Comparison of ENCODE assay signal across 8 cellular contexts in genomic region chr3:94062513-94063404, GRCh38. TPM values are rescaled to one million over a fixed set of nuclear protein-coding genes. Genes with fewer than 3 reads are reported as not detected.
DNase-seq lines count a peak whose midpoint lies in the region; ATAC-seq and TF ChIP-seq lines count a peak whose summit lies in the region.

Gene DHFR2 (minus strand): TSS chr3:94062916. CDS start chr3:94061511, 1,405 bp downstream.
Gene NSUN3 (plus strand): TSS chr3:94063061. CDS start chr3:94063127, 66 bp downstream.

- H3K18ac ChIP-seq in neuronal stem cell (ENCODE audit: low read length) = peak within 1 kb of the TSS; percentile 97

- no peak within 1 kb of the TSS for H3K23ac ChIP-seq in neuronal stem cell (ENCODE audit: low read depth, low read length, poor library complexity)

- peaks cover 0 to 34% of the 10 kb centered on the region in 2 donors for H3K36me3 ChIP-seq in gastroesophageal sphincter
- H3K36me3 ChIP-seq in neuronal stem cell (replicated peaks in 1 of 2; ENCODE audit: control insufficient read depth in 2 of 2, insufficient read depth in 2 of 2, low read length in 2 of 2) = peaks cover 0 to 49% of the 10 kb centered on the region in 2 donors
- peaks cover 0 to 12% (median 4%) of the 10 kb centered on the region in 5 donors for H3K36me3 ChIP-seq in subcutaneous abdominal adipose tissue (ENCODE audit: control insufficient read depth in 5 of 5, insufficient read depth in 5 of 5, low read length in 5 of 5)

- no peak within 1 kb of the TSS for H2BK12ac ChIP-seq in neuronal stem cell (ENCODE audit: low read length)

- peaks cover 2% of the 10 kb centered on the region for H3K79me1 ChIP-seq in neuronal stem cell (ENCODE audit: low read depth, low read length)

- no peaks in the 10 kb centered on the region; the same call in 1 of the 2 replicates for H3K27me3 Mint-ChIP-seq in HFFc6 (ENCODE audit: insufficient read depth)
- H3K27me3 Mint-ChIP-seq in activated naive CD4-positive, alpha-beta T cell treated with anti-CD3 and anti-CD28 coated beads for 36 hours (ENCODE audit: low read depth) = no peaks in the 10 kb centered on the region

- WGBS in gastroesophageal sphincter (ENCODE audit: low coverage in 1 of 2), 2 donors = 0 to 1% methylated on average over 12 to 13 of the region's 52 CpGs
- no CpG with 5 or more reads among the region's 52 CpGs for WGBS in neuronal stem cell (ENCODE audit: extremely low coverage in 2 of 2, insufficient read length in 2 of 2, insufficient replicate concordance in 1 of 2), 2 donors

- H3K4me1 ChIP-seq in gastroesophageal sphincter (peaks cover 0 to 37% (median 12%) of the 10 kb centered on the region in 3 donors), neuronal stem cell (ENCODE audit: control insufficient read depth in 2 of 2, insufficient read depth in 1 of 2, low read depth in 1 of 2, low read length in 2 of 2) (peaks cover 0 to 3% of the 10 kb centered on the region in 2 donors), subcutaneous abdominal adipose tissue (ENCODE audit: control insufficient read depth in 5 of 5, insufficient read depth in 5 of 5, low read length in 5 of 5) (peaks cover 0 to 26% (median 23%) of the 10 kb centered on the region in 5 donors)

- peak within 1 kb of the TSS; percentile 94 for H2BK5ac ChIP-seq in neuronal stem cell (ENCODE audit: low read length)

- ATAC-seq in gastroesophageal sphincter = peak; percentile 97

- H2BK120ac ChIP-seq in neuronal stem cell (ENCODE audit: low read depth, low read length) = no peak within 1 kb of the TSS

- H3K9me3 ChIP-seq in gastroesophageal sphincter (no peaks in the 10 kb centered on the region), neuronal stem cell (replicated peaks in 1 of 2; ENCODE audit: control insufficient read depth in 2 of 2, insufficient read depth in 1 of 2, low read depth in 1 of 2, low read length in 2 of 2) (peaks cover 0 to 6% of the 10 kb centered on the region in 2 donors), subcutaneous abdominal adipose tissue (ENCODE audit: control insufficient read depth in 5 of 5, low read length in 5 of 5) (no peaks in the 10 kb centered on the region)

- TF ChIP-seq CTCF in HFFc6 (IDR thresholded peaks at IDR 0.05) (no peak), gastroesophageal sphincter (IDR thresholded peaks at IDR 0.05) (no peak)

- no peaks in the 10 kb centered on the region for H3K27me3 ChIP-seq in gastroesophageal sphincter
- no peaks in the 10 kb centered on the region for H3K27me3 ChIP-seq in neuronal stem cell (ENCODE audit: control insufficient read depth in 3 of 3, insufficient read depth in 3 of 3, low read depth in 1 of 3, low read length in 3 of 3)
- H3K27me3 ChIP-seq in subcutaneous abdominal adipose tissue (ENCODE audit: control insufficient read depth in 5 of 5, insufficient read depth in 4 of 5, low read length in 5 of 5) = no peaks in the 10 kb centered on the region

- H4K8ac ChIP-seq in neuronal stem cell (ENCODE audit: low read depth, low read length) = peak within 1 kb of the TSS; percentile 82

- H3K36me3 Mint-ChIP-seq in HFFc6 (ENCODE audit: low read depth) = peaks cover 12% of the 10 kb centered on the region
- H3K36me3 Mint-ChIP-seq in activated naive CD4-positive, alpha-beta T cell treated with anti-CD3 and anti-CD28 coated beads for 36 hours (ENCODE audit: low read depth) = peaks cover 36% of the 10 kb centered on the region

- H2AFZ ChIP-seq in neuronal stem cell (ENCODE audit: low read length) = peak within 1 kb of the TSS; percentile 94

- peak within 1 kb of the TSS; percentile 90 to 95 (median 92) for H3K27ac ChIP-seq in gastroesophageal sphincter
- peak within 1 kb of the TSS; percentile 88 for H3K27ac ChIP-seq in neuronal stem cell (replicated peaks; ENCODE audit: low read length)
- peak within 1 kb of the TSS; percentile 90 for H3K27ac ChIP-seq in subcutaneous abdominal adipose tissue (ENCODE audit: low read depth, low read length)

- in situ Hi-C loops in SK-MEL-5 (cut with HindIII; ENCODE audit: low pct_unique_long_range_greater_than_20kb, low sequenced_read_pairs) = no loop called here

- peak within 1 kb of the TSS; percentile 66 to 76 for H3K4me3 ChIP-seq in gastroesophageal sphincter
- peak within 1 kb of the TSS; percentile 59 to 93 for H3K4me3 ChIP-seq in neuronal stem cell (ENCODE audit: low read length in 2 of 2)
- H3K4me3 ChIP-seq in subcutaneous abdominal adipose tissue (ENCODE audit: low read depth in 1 of 5, low read length in 5 of 5) = peak within 1 kb of the TSS; percentile 83 to 98 (median 86)

- H2BK15ac ChIP-seq in neuronal stem cell (ENCODE audit: low read length) = no peak within 1 kb of the TSS

- H3K4me3 Mint-ChIP-seq in HFFc6 = peak within 1 kb of the TSS; percentile 98
- peak within 1 kb of the TSS; percentile 95 for H3K4me3 Mint-ChIP-seq in activated naive CD4-positive, alpha-beta T cell treated with anti-CD3 and anti-CD28 coated beads for 36 hours

- TF ChIP-seq EP300 in gastroesophageal sphincter (IDR thresholded peaks at IDR 0.05) = no peak

- no peaks in the 10 kb centered on the region for H3K9me3 Mint-ChIP-seq in HFFc6
- H3K9me3 Mint-ChIP-seq in activated naive CD4-positive, alpha-beta T cell treated with anti-CD3 and anti-CD28 coated beads for 36 hours = peaks cover 5% of the 10 kb centered on the region

- peak in 1 of 2 donors; percentile 28 for TF ChIP-seq POLR2A in gastroesophageal sphincter (IDR thresholded peaks at IDR 0.05)

- H3K4me2 ChIP-seq in neuronal stem cell (ENCODE audit: insufficient read depth, low read length, poor library complexity, severe bottlenecking) = peak within 1 kb of the TSS; percentile 65

- H3K14ac ChIP-seq in neuronal stem cell (ENCODE audit: low read length) = no peak within 1 kb of the TSS

- DNase-seq in GM04504 (ENCODE audit: low read depth) = peak; percentile 98
- peak; percentile 98 for DNase-seq in HFFc6
- DNase-seq in NAMALWA (ENCODE audit: low spot score) = peak; percentile 99
- peak; percentile 98 for DNase-seq in SK-MEL-5 (ENCODE audit: low read depth, low spot score)
- peak; percentile 88 for DNase-seq in activated naive CD4-positive, alpha-beta T cell treated with anti-CD3 and anti-CD28 coated beads for 36 hours
- peak; percentile 95 for DNase-seq in neuronal stem cell (ENCODE audit: low spot score)

- CTCF ChIA-PET in activated naive CD4-positive, alpha-beta T cell treated with anti-CD3 and anti-CD28 coated beads for 36 hours (lab: Charles Lee) = interaction anchor here (1.0 to 1.8 kb wide), 6 partner anchors 8 to 59 kb away, joined by 3 to 6 read pairs (median 4); no protein-coding TSS in a partner anchor

- peak within 1 kb of the TSS; percentile 7 for H2AK5ac ChIP-seq in neuronal stem cell (ENCODE audit: low read depth, low read length)

- H3K4me1 Mint-ChIP-seq in HFFc6 (ENCODE audit: low read depth) = peaks cover 40% of the 10 kb centered on the region
- H3K4me1 Mint-ChIP-seq in activated naive CD4-positive, alpha-beta T cell treated with anti-CD3 and anti-CD28 coated beads for 36 hours (ENCODE audit: low read depth) = peaks cover 59% of the 10 kb centered on the region

- H3K27ac Mint-ChIP-seq in HFFc6 = peak within 1 kb of the TSS; percentile 100
- peak within 1 kb of the TSS; percentile 99 for H3K27ac Mint-ChIP-seq in activated naive CD4-positive, alpha-beta T cell treated with anti-CD3 and anti-CD28 coated beads for 36 hours

- H3K9ac ChIP-seq in neuronal stem cell (ENCODE audit: low read depth, low read length, poor library complexity) (peak within 1 kb of the TSS; percentile 70), subcutaneous abdominal adipose tissue (ENCODE audit: low read length in 5 of 5) (peak within 1 kb of the TSS; percentile 66 to 92 (median 81))

- H4K91ac ChIP-seq in neuronal stem cell (ENCODE audit: low read depth, low read length, poor library complexity) = no peak within 1 kb of the TSS

- intact Hi-C loops in activated naive CD4-positive, alpha-beta T cell treated with anti-CD3 and anti-CD28 coated beads for 36 hours (cut with micrococcal nuclease) = loop anchor here (1.0 to 2.0 kb wide), 3 partner anchors 26 to 82 kb away; partner anchors contain the start of gene ARL13B

- peak within 1 kb of the TSS; percentile 53 for H3K4ac ChIP-seq in neuronal stem cell (ENCODE audit: low read length)

RNA-seq across cellular contexts. Expression of gene DHFR2, which starts in this region (rescaled TPM):
- total RNA-seq in HFFc6 (2021; fragmentation: NEBNext Ultra II Directional; extraction: Animal tissue kit (Norgen Biotek cat#: 25700)) = 1 to 10 TPM; 3.0 to 4.7 (median 3.6) TPM
- total RNA-seq in SK-MEL-5 (2014; rRNA removed; shearing (Covaris generic)) = 7.6 and 8.7 TPM in 2 replicates
- polyA plus RNA-seq in SK-MEL-5 (2015; cell fraction: cytosol; rRNA removed) = 7.1 TPM in 2 replicates
- polyA plus RNA-seq in SK-MEL-5 (2015; cell fraction: nucleus; rRNA removed) = 5.3 and 8.1 TPM in 2 replicates
- 1 to 10 TPM; 4.5 to 5.3 TPM for total RNA-seq in activated naive CD4-positive, alpha-beta T cell treated with anti-CD3 and anti-CD28 coated beads for 36 hours
- total RNA-seq in gastroesophageal sphincter = 1 to 10 TPM; 5.2 to 9.6 (median 7.5) TPM
- polyA plus RNA-seq in neuronal stem cell (2013, experiment 1 of 2) = 4.7 TPM
- polyA plus RNA-seq in neuronal stem cell (2013, experiment 2 of 2) = 4.9 TPM

RNA-seq across cellular contexts. Expression of gene NSUN3, which starts in this region (rescaled TPM):
- 1 to 10 TPM; 6.1 to 8.8 (median 7.2) TPM for total RNA-seq in HFFc6 (2021; fragmentation: NEBNext Ultra II Directional; extraction: Animal tissue kit (Norgen Biotek cat#: 25700))
- 13.1 and 13.5 TPM in 2 replicates for total RNA-seq in SK-MEL-5 (2014; rRNA removed; shearing (Covaris generic))
- polyA plus RNA-seq in SK-MEL-5 (2015; cell fraction: cytosol; rRNA removed) = 4.4 and 5.4 TPM in 2 replicates
- polyA plus RNA-seq in SK-MEL-5 (2015; cell fraction: nucleus; rRNA removed) = 8.5 and 15.5 TPM in 2 replicates
- total RNA-seq in activated naive CD4-positive, alpha-beta T cell treated with anti-CD3 and anti-CD28 coated beads for 36 hours = 10 to 100 TPM; 10.9 to 15.8 TPM
- 10 to 100 TPM in 2 of 4 donors, 1 to 10 TPM in 2; 4.7 to 12.8 (median 9.2) TPM for total RNA-seq in gastroesophageal sphincter
- 7.8 TPM for polyA plus RNA-seq in neuronal stem cell (2013, experiment 1 of 2)
- 8.0 TPM for polyA plus RNA-seq in neuronal stem cell (2013, experiment 2 of 2)

Comparison
In these comparisons a context has a peak if more than half of its experiments do, and no peak if none do; other contexts are left out.
1. Peak in every context shown above with its lines: DNase-seq, ATAC-seq, H3K4me3 ChIP-seq and H3K27ac ChIP-seq.